Comparison of ENCODE assay signal across 8 cellular contexts in the genomic region with DNA sequence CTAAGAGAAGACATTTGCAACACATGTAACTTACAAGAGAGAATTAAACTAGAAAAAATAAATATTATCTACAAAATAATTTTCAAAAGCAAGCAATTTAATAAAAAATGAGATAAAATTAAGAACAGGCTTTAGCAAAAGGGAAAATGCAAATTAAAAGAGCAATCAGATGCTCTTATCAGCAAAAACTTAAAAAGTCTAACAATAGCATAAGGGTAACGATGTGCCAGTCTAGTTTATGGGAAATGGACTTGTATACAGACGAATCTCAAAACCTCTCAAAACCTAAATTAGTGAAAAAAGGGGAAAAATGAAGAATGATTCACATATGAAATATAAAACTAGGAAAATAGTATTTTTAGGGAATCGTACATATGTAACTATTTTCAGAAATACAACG. TPM values are rescaled to one million over a fixed set of nuclear protein-coding genes. Genes with fewer than 3 reads are reported as not detected.
DNase-seq lines count a peak whose midpoint lies in the region; ATAC-seq and TF ChIP-seq lines count a peak whose summit lies in the region.

No MANE protein-coding gene starts in this region.

- peak overlapping the region; percentile 87 to 99 (median 96) for H3K4me3 Mint-ChIP-seq in naive thymus-derived CD8-positive, alpha-beta T cell

- H3K4me3 ChIP-seq in BLaER1 treated with 17β-estradiol and CSF1 and Interleukin-3, amounts not matched to agents 10 nM and 100 nM = peak overlapping the region; percentile 59 to 79 (median 70)
- H3K4me3 ChIP-seq in Jurkat, Clone E6-1 (ENCODE audit: low read length) = peak overlapping the region; percentile 85
- H3K4me3 ChIP-seq in cardiac fibroblast (replicated peaks in 1 of 2; ENCODE audit: low read depth in 2 of 2, low read length in 2 of 2) = peak overlapping the region; percentile 75 to 77

- H3K27ac Mint-ChIP-seq in naive thymus-derived CD8-positive, alpha-beta T cell = peak overlapping the region; percentile 95 to 99 (median 98)

- peaks cover 0 to 7% (median 0%) of the 10 kb centered on the region in 11 experiments; a peak in 2 of 22 replicates for H4K20me1 ChIP-seq in BLaER1 treated with 17β-estradiol and CSF1 and Interleukin-3, amounts not matched to agents 10 nM and 100 nM

- peaks cover 0 to 5% (median 0%) of the 10 kb centered on the region in 11 experiments; a peak in 2 of 22 replicates for H3K36me3 ChIP-seq in BLaER1 treated with 17β-estradiol and CSF1 and Interleukin-3, amounts not matched to agents 10 nM and 100 nM

- no peaks in the 10 kb centered on the region for H3K27me3 ChIP-seq in BLaER1 treated with 17β-estradiol and CSF1 and Interleukin-3, amounts not matched to agents 10 nM and 100 nM

- POLR2A ChIA-PET in naive thymus-derived CD8-positive, alpha-beta T cell (lab: Charles Lee) = interaction anchor here (1.0 to 2.4 kb wide), 2 partner anchors 946 to 1348 kb away, joined by 3 to 6 read pairs; partner anchors contain the start of genes KLHL32 and UFL1

- no peak for ATAC-seq in naive thymus-derived CD8-positive, alpha-beta T cell
- ATAC-seq in GM18907 (IDR thresholded peaks at IDR 0.05; ENCODE audit: unreplicated experiment) = no peak
- no peak for ATAC-seq in HG02970 (IDR thresholded peaks at IDR 0.05; ENCODE audit: low FRiP score, unreplicated experiment)

- H3K36me3 Mint-ChIP-seq in naive thymus-derived CD8-positive, alpha-beta T cell = peaks cover 0 to 3% (median 0%) of the 10 kb centered on the region in 3 donors

- no peak for TF ChIP-seq CTCF in cardiac fibroblast (IDR thresholded peaks at IDR 0.05; ENCODE audit: low read depth, low read length)

- H3K9me3 ChIP-seq in BLaER1 treated with 17β-estradiol and CSF1 and Interleukin-3, amounts not matched to agents 10 nM and 100 nM (replicated peaks in 1 of 11) = no peaks in the 10 kb centered on the region

- H3K9ac ChIP-seq in BLaER1 treated with 17β-estradiol and CSF1 and Interleukin-3, amounts not matched to agents 10 nM and 100 nM = peak overlapping the region; percentile 82 to 92 (median 89)

- peaks cover 23 to 76% (median 54%) of the 10 kb centered on the region in 4 donors for H3K4me1 Mint-ChIP-seq in naive thymus-derived CD8-positive, alpha-beta T cell

- peak overlapping the region; percentile 51 to 90 (median 78); a peak in 19 of 22 replicates for H3K4me2 ChIP-seq in BLaER1 treated with 17β-estradiol and CSF1 and Interleukin-3, amounts not matched to agents 10 nM and 100 nM

- H3K27ac ChIP-seq in BLaER1 treated with 17β-estradiol and CSF1 and Interleukin-3, amounts not matched to agents 10 nM and 100 nM = peak overlapping the region; percentile 80 to 98 (median 91)

- DNase-seq in Jurkat, Clone E6-1 (ENCODE audit: low read depth, low spot score) = peak; percentile 16
- DNase-seq in cardiac fibroblast (ENCODE audit: low read depth in 2 of 2) = no peak
- no peak for DNase-seq in naive thymus-derived CD8-positive, alpha-beta T cell
- no peak for DNase-seq in C1 segment of cervical spinal cord (lab: John Stamatoyannopoulos, UW)
- no peak for DNase-seq in COLO668 (lab: John Stamatoyannopoulos, UW; ENCODE audit: unreplicated experiment)

- peaks cover 21 to 59% (median 37%) of the 10 kb centered on the region in 10 experiments for H3K4me1 ChIP-seq in BLaER1 treated with 17β-estradiol and CSF1 and Interleukin-3, amounts not matched to agents 10 nM and 100 nM

- no peaks in the 10 kb centered on the region for H3K9me3 Mint-ChIP-seq in naive thymus-derived CD8-positive, alpha-beta T cell

- H3K27me3 Mint-ChIP-seq in naive thymus-derived CD8-positive, alpha-beta T cell = no peaks in the 10 kb centered on the region

RNA-seq across cellular contexts. Expression of gene MANEA, which starts 1.1 kb away (rescaled TPM):
- polyA plus RNA-seq in Jurkat, Clone E6-1 (2012; ENCODE audit: insufficient read depth, insufficient read length) = 19.1 TPM
- total RNA-seq in naive thymus-derived CD8-positive, alpha-beta T cell = 10 to 100 TPM; 11.8 to 13.2 TPM
- 1 to 10 TPM; 3.4 to 4.5 (median 4.5) TPM for polyA plus RNA-seq in naive thymus-derived CD8-positive, alpha-beta T cell
